Comparison of ENCODE assay signal across 9 cellular contexts in the genomic region with DNA sequence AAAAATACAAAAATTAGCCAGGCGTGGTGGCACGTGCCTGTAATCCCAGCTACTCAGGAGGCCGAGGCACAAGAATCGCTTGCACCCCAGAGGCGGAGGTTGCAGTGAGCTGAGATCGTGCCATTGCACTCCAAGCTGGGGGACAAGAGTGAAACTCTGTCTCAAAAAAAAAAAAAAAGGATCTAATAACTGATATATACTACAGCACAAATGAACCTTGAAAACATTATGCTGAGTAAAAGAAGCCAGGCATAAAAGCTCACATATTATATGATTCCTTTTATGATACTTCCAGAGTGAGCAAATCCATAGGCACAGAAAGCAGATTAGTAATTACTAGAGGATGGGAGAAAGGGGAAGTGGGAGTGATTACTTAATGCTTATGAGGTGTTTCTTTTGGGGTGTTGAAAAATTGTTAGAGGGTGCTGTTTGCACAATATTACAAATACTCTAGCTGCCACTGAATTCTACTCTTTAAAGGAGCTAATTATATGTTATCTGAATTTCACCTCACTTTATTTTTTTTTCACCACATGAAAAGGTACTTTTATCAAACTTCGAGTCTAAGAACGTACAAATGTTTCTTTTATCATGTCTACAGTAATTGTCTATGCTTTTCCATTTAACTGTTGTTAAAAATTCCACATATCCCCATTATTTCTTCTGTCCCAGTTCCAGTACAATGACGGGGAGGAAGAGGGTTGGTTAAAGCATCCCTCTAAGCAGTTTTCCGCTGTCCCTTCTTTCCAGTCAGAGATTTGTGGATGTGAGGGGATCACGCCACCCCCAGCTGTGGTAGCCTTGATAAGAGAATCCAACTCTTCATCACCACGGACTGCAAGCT.
DNase-seq lines count a peak whose midpoint lies in the region; ATAC-seq, FAIRE-seq and TF ChIP-seq lines count a peak whose summit lies in the region.
"Had no signal": no experiment of that assay in that cellular context is flagged by ENCODE, and none has a peak within 500 bp of the region (broad histone marks: within the 10 kb centered on the region; RNA-seq: fewer than 3 reads in every experiment).

No MANE protein-coding gene starts in this region.

- H3K9ac ChIP-seq in NT2/D1 (ENCODE audit: insufficient read length, low read depth) (peak overlapping the region; percentile 67), endodermal cell (ENCODE audit: extremely low read depth, low read length, poor library complexity, severe bottlenecking) (no peak overlapping the region)

- peak overlapping the region; percentile 44 for H3K4me3 ChIP-seq in NT2/D1 (ENCODE audit: insufficient read length, low read depth)
- H3K4me3 ChIP-seq in endodermal cell (ENCODE audit: low read length) = peak overlapping the region; percentile 4
- H3K4me3 ChIP-seq in pancreas = peak overlapping the region; percentile 11 to 50 (median 18)

- FAIRE-seq in pancreas (lab: Jason Lieb, UNC) = no peak

- H3K27ac Mint-ChIP-seq in Calu3 (ENCODE audit: unreplicated experiment) = peak overlapping the region; percentile 66
- H3K27ac Mint-ChIP-seq in endodermal cell = peak overlapping the region; percentile 93

- intact Hi-C loops in Calu3 (cut with micrococcal nuclease; ENCODE audit: unreplicated experiment) = no loop called here
- intact Hi-C loops in pancreas (cut with DNase I) = no loop called here

- H3K27me3 Mint-ChIP-seq in Calu3 (ENCODE audit: unreplicated experiment) = no peaks in the 10 kb centered on the region
- no peaks in the 10 kb centered on the region for H3K27me3 Mint-ChIP-seq in endodermal cell (ENCODE audit: insufficient read depth)

- no peak for DNase-seq in Calu3
- no peak for DNase-seq in NT2/D1 (ENCODE audit: low read depth, low spot score)
- no peak for DNase-seq in endodermal cell
- no peak for DNase-seq in pancreas
- no peak for DNase-seq in midbrain (lab: John Stamatoyannopoulos, UW)
- DNase-seq in KG1 (lab: John Stamatoyannopoulos, UW) = no peak
- no peak for DNase-seq in RKO (ENCODE audit: low spot score)
- no peak for DNase-seq in NCI-H1694 (lab: John Stamatoyannopoulos, UW)
- DNase-seq: activated effector memory CD4-positive, alpha-beta T cell treated with Interleukin-2 at 50 U/mL for 16 hours had no signal

- H3K9me3 Mint-ChIP-seq in Calu3 (ENCODE audit: low read depth, unreplicated experiment) = no peaks in the 10 kb centered on the region
- peaks cover 3% of the 10 kb centered on the region for H3K9me3 Mint-ChIP-seq in endodermal cell

- H3K27me3 ChIP-seq in NT2/D1 (ENCODE audit: insufficient read depth, insufficient read length) (no peaks in the 10 kb centered on the region), endodermal cell (ENCODE audit: control insufficient read depth, insufficient read depth, low read length, poor library complexity, severe bottlenecking) (no peaks in the 10 kb centered on the region), pancreas (no peaks in the 10 kb centered on the region)

- H3K36me3 ChIP-seq in NT2/D1 (ENCODE audit: insufficient read depth, insufficient read length, low read length) = no peaks in the 10 kb centered on the region
- H3K36me3 ChIP-seq in endodermal cell (ENCODE audit: control insufficient read depth, insufficient read depth, low read length) = no peaks in the 10 kb centered on the region
- H3K36me3 ChIP-seq in pancreas = no peaks in the 10 kb centered on the region

- CTCF ChIA-PET in Calu3 (lab: Charles Lee) = interaction anchor here (0.6 kb wide), 2 partner anchors 228 to 239 kb away, joined by 3 to 5 read pairs; no protein-coding TSS in a partner anchor

- H3K4me1 ChIP-seq in NT2/D1 (ENCODE audit: insufficient read depth, insufficient read length) (no peaks in the 10 kb centered on the region), endodermal cell (ENCODE audit: control insufficient read depth, insufficient read depth, low read length) (no peaks in the 10 kb centered on the region), pancreas (no peaks in the 10 kb centered on the region)

- peak overlapping the region; percentile 88 for H3K4me3 Mint-ChIP-seq in Calu3 (ENCODE audit: low read depth, unreplicated experiment)
- H3K4me3 Mint-ChIP-seq in endodermal cell = peak overlapping the region; percentile 60

- ATAC-seq in pancreas = peak; percentile 8 to 53 (median 31)

- peaks cover 8% of the 10 kb centered on the region for H3K36me3 Mint-ChIP-seq in Calu3 (ENCODE audit: insufficient read depth, unreplicated experiment)
- H3K36me3 Mint-ChIP-seq in endodermal cell (ENCODE audit: low read depth) = peaks cover 3% of the 10 kb centered on the region

- WGBS in endodermal cell (ENCODE audit: insufficient coverage in 1 of 2, insufficient read length in 1 of 2), 2 experiments = 79 to 86% methylated on average over 2 to 11 of the region's 12 CpGs
- 58 to 61% methylated on average over 12 of the region's 12 CpGs for WGBS in pancreas, 2 donors

- no peak overlapping the region for H3K27ac ChIP-seq in endodermal cell (ENCODE audit: low read depth, low read length)
- H3K27ac ChIP-seq in pancreas = peak overlapping the region in 3 of 4 donors; percentile 55 to 79 (median 75)

- H3K9me3 ChIP-seq in NT2/D1 (ENCODE audit: insufficient read depth, low read length) (no peaks in the 10 kb centered on the region), endodermal cell (ENCODE audit: control insufficient read depth, low read length) (no peaks in the 10 kb centered on the region), pancreas (no peaks in the 10 kb centered on the region)

- BruUV-seq in Calu3 (replicated peaks; lab: Mats Ljungman, UMichigan) = no TSS peak

- TF ChIP-seq CTCF in Calu3 (IDR thresholded peaks at IDR 0.05; ENCODE audit: unreplicated experiment) (no peak), endodermal cell (conservative IDR thresholded peaks at IDR 0.05) (no peak), pancreas (IDR thresholded peaks at IDR 0.05) (no peak)

- H3K4me1 Mint-ChIP-seq in Calu3 (ENCODE audit: low read depth, unreplicated experiment) = no peaks in the 10 kb centered on the region
- no peaks in the 10 kb centered on the region for H3K4me1 Mint-ChIP-seq in endodermal cell
